Comparison of ENCODE assay signal across 1 cellular context in the genomic region with DNA sequence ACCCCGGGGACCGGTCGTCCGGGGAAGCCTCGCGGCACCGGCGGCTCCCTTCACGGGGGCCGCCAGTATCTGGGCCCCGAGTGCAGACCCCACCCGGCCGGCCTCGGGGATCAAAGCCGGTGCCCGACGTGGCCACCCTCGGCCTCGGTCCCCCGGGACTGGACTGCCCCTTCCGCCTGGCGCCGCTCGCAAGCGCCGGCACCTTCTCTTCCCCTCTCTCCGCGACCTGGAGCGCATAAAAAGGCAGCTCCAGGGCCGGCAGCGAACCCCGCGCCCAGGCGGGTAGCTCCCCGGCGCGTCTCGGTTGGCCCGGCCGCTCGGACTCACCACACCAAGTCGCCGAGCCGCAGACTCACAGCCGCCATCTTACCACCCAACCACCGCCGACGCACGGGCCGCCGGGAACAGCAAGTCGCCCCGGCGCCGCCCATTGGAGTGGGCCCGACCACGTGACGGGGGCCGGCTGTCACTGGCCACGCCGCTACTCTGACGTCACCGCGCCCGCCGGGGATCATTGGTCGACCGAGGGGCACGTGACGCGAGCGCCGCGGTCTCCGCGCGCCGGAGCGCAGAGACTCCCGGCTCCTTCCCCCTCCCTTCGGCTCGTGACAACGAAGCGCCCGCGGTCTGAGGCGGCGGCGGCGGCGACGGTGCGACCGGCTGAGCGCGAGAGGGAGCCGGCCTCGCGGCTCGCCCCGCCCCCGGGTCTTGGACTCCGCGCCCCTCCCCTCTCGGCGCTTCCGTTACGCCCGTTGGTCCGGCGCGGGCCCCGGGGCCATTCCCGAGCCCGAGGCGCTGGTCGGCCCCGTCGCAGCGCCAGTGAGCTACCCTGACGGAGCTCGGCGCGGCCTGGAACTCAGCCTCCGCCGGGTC.
TF ChIP-seq lines count a peak whose summit lies in the region.

A gene (minus strand): TSS at position 388 of the 873 bp plus-strand sequence. CDS start 23 bp downstream, at position 365.
A gene with protein sequence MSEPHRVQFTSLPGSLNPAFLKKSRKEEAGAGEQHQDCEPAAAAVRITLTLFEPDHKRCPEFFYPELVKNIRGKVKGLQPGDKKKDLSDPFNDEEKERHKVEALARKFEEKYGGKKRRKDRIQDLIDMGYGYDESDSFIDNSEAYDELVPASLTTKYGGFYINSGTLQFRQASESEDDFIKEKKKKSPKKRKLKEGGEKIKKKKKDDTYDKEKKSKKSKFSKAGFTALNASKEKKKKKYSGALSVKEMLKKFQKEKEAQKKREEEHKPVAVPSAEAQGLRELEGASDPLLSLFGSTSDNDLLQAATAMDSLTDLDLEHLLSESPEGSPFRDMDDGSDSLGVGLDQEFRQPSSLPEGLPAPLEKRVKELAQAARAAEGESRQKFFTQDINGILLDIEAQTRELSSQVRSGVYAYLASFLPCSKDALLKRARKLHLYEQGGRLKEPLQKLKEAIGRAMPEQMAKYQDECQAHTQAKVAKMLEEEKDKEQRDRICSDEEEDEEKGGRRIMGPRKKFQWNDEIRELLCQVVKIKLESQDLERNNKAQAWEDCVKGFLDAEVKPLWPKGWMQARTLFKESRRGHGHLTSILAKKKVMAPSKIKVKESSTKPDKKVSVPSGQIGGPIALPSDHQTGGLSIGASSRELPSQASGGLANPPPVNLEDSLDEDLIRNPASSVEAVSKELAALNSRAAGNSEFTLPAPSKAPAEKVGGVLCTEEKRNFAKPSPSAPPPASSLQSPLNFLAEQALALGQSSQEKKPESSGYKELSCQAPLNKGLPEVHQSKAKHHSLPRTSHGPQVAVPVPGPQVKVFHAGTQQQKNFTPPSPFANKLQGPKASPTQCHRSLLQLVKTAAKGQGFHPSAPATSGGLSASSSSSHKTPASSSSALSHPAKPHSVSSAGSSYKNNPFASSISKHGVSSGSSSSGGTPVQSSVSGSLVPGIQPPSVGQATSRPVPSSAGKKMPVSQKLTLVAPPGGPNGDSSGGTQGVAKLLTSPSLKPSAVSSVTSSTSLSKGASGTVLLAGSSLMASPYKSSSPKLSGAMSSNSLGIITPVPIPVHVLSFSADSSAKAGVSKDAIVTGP (N-terminal part only) (plus strand): TSS at position 581 of the 873 bp plus-strand sequence. CDS start 5,437 bp downstream, outside the sequence.

TF ChIP-seq in HepG2, 621 proteins besides CTCF, POLR2A, EP300 and RAD21 (continued from another document and continues in another):
- TF ChIP-seq, protein P1, sequence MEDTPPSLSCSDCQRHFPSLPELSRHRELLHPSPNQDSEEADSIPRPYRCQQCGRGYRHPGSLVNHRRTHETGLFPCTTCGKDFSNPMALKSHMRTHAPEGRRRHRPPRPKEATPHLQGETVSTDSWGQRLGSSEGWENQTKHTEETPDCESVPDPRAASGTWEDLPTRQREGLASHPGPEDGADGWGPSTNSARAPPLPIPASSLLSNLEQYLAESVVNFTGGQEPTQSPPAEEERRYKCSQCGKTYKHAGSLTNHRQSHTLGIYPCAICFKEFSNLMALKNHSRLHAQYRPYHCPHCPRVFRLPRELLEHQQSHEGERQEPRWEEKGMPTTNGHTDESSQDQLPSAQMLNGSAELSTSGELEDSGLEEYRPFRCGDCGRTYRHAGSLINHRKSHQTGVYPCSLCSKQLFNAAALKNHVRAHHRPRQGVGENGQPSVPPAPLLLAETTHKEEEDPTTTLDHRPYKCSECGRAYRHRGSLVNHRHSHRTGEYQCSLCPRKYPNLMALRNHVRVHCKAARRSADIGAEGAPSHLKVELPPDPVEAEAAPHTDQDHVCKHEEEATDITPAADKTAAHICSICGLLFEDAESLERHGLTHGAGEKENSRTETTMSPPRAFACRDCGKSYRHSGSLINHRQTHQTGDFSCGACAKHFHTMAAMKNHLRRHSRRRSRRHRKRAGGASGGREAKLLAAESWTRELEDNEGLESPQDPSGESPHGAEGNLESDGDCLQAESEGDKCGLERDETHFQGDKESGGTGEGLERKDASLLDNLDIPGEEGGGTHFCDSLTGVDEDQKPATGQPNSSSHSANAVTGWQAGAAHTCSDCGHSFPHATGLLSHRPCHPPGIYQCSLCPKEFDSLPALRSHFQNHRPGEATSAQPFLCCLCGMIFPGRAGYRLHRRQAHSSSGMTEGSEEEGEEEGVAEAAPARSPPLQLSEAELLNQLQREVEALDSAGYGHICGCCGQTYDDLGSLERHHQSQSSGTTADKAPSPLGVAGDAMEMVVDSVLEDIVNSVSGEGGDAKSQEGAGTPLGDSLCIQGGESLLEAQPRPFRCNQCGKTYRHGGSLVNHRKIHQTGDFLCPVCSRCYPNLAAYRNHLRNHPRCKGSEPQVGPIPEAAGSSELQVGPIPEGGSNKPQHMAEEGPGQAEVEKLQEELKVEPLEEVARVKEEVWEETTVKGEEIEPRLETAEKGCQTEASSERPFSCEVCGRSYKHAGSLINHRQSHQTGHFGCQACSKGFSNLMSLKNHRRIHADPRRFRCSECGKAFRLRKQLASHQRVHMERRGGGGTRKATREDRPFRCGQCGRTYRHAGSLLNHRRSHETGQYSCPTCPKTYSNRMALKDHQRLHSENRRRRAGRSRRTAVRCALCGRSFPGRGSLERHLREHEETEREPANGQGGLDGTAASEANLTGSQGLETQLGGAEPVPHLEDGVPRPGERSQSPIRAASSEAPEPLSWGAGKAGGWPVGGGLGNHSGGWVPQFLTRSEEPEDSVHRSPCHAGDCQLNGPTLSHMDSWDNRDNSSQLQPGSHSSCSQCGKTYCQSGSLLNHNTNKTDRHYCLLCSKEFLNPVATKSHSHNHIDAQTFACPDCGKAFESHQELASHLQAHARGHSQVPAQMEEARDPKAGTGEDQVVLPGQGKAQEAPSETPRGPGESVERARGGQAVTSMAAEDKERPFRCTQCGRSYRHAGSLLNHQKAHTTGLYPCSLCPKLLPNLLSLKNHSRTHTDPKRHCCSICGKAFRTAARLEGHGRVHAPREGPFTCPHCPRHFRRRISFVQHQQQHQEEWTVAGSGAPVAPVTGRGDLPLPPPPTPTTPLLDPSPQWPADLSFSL (CRISPR knock-in tag; IDR thresholded peaks at IDR 0.05): no peak
- peak; percentile 82 for TF ChIP-seq KMT2A (CRISPR knock-in tag; IDR thresholded peaks at IDR 0.05)
- TF ChIP-seq SAFB2 (CRISPR knock-in tag; IDR thresholded peaks at IDR 0.05; ENCODE audit: borderline replicate concordance, low read depth): no peak
- TF ChIP-seq, protein P2, sequence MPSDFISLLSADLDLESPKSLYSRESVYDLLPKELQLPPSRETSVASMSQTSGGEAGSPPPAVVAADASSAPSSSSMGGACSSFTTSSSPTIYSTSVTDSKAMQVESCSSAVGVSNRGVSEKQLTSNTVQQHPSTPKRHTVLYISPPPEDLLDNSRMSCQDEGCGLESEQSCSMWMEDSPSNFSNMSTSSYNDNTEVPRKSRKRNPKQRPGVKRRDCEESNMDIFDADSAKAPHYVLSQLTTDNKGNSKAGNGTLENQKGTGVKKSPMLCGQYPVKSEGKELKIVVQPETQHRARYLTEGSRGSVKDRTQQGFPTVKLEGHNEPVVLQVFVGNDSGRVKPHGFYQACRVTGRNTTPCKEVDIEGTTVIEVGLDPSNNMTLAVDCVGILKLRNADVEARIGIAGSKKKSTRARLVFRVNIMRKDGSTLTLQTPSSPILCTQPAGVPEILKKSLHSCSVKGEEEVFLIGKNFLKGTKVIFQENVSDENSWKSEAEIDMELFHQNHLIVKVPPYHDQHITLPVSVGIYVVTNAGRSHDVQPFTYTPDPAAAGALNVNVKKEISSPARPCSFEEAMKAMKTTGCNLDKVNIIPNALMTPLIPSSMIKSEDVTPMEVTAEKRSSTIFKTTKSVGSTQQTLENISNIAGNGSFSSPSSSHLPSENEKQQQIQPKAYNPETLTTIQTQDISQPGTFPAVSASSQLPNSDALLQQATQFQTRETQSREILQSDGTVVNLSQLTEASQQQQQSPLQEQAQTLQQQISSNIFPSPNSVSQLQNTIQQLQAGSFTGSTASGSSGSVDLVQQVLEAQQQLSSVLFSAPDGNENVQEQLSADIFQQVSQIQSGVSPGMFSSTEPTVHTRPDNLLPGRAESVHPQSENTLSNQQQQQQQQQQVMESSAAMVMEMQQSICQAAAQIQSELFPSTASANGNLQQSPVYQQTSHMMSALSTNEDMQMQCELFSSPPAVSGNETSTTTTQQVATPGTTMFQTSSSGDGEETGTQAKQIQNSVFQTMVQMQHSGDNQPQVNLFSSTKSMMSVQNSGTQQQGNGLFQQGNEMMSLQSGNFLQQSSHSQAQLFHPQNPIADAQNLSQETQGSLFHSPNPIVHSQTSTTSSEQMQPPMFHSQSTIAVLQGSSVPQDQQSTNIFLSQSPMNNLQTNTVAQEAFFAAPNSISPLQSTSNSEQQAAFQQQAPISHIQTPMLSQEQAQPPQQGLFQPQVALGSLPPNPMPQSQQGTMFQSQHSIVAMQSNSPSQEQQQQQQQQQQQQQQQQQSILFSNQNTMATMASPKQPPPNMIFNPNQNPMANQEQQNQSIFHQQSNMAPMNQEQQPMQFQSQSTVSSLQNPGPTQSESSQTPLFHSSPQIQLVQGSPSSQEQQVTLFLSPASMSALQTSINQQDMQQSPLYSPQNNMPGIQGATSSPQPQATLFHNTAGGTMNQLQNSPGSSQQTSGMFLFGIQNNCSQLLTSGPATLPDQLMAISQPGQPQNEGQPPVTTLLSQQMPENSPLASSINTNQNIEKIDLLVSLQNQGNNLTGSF (CRISPR knock-in tag; IDR thresholded peaks at IDR 0.05): no peak
- TF ChIP-seq, protein P3, sequence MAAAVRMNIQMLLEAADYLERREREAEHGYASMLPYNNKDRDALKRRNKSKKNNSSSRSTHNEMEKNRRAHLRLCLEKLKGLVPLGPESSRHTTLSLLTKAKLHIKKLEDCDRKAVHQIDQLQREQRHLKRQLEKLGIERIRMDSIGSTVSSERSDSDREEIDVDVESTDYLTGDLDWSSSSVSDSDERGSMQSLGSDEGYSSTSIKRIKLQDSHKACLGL (CRISPR knock-in tag; IDR thresholded peaks at IDR 0.05): peak; percentile 68; the same call in 1 of the 2 replicates
- TF ChIP-seq ZNF747 (CRISPR knock-in tag; IDR thresholded peaks at IDR 0.05; ENCODE audit: borderline replicate concordance): peak; percentile 38; the same call in 1 of the 2 replicates
- TF ChIP-seq, protein P4, sequence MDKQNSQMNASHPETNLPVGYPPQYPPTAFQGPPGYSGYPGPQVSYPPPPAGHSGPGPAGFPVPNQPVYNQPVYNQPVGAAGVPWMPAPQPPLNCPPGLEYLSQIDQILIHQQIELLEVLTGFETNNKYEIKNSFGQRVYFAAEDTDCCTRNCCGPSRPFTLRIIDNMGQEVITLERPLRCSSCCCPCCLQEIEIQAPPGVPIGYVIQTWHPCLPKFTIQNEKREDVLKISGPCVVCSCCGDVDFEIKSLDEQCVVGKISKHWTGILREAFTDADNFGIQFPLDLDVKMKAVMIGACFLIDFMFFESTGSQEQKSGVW (CRISPR knock-in tag; IDR thresholded peaks at IDR 0.05; ENCODE audit: borderline replicate concordance): no peak
- TF ChIP-seq, protein P5, sequence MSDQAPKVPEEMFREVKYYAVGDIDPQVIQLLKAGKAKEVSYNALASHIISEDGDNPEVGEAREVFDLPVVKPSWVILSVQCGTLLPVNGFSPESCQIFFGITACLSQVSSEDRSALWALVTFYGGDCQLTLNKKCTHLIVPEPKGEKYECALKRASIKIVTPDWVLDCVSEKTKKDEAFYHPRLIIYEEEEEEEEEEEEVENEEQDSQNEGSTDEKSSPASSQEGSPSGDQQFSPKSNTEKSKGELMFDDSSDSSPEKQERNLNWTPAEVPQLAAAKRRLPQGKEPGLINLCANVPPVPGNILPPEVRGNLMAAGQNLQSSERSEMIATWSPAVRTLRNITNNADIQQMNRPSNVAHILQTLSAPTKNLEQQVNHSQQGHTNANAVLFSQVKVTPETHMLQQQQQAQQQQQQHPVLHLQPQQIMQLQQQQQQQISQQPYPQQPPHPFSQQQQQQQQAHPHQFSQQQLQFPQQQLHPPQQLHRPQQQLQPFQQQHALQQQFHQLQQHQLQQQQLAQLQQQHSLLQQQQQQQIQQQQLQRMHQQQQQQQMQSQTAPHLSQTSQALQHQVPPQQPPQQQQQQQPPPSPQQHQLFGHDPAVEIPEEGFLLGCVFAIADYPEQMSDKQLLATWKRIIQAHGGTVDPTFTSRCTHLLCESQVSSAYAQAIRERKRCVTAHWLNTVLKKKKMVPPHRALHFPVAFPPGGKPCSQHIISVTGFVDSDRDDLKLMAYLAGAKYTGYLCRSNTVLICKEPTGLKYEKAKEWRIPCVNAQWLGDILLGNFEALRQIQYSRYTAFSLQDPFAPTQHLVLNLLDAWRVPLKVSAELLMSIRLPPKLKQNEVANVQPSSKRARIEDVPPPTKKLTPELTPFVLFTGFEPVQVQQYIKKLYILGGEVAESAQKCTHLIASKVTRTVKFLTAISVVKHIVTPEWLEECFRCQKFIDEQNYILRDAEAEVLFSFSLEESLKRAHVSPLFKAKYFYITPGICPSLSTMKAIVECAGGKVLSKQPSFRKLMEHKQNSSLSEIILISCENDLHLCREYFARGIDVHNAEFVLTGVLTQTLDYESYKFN (CRISPR knock-in tag; conservative IDR thresholded peaks at IDR 0.05): 0 out of 2 replicates have a peak, but pooled peaks have one; percentile 12
- peak; percentile 40; the same call in 1 of the 2 replicates for TF ChIP-seq RXRA (CRISPR knock-in tag; IDR thresholded peaks at IDR 0.05)
- TF ChIP-seq, protein P6, sequence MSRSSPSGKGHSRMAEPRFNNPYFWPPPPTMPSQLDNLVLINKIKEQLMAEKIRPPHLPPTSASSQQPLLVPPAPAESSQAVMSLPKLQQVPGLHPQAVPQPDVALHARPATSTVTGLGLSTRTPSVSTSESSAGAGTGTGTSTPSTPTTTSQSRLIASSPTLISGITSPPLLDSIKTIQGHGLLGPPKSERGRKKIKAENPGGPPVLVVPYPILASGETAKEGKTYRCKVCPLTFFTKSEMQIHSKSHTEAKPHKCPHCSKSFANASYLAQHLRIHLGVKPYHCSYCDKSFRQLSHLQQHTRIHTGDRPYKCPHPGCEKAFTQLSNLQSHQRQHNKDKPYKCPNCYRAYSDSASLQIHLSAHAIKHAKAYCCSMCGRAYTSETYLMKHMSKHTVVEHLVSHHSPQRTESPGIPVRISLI (CRISPR knock-in tag; IDR thresholded peaks at IDR 0.05; ENCODE audit: borderline replicate concordance): no peak; the same call in 1 of the 2 replicates
- peak; percentile 80; the same call in 1 of the 2 replicates for TF ChIP-seq ZNF235 (CRISPR knock-in tag; IDR thresholded peaks at IDR 0.05; ENCODE audit: borderline replicate concordance)
- TF ChIP-seq TARDBP (CRISPR knock-in tag; IDR thresholded peaks at IDR 0.05): peak; percentile 44; the same call in 1 of the 2 replicates
- TF ChIP-seq ZNF713 (CRISPR knock-in tag; IDR thresholded peaks at IDR 0.05): no peak
- TF ChIP-seq ZSCAN20 (CRISPR knock-in tag; IDR thresholded peaks at IDR 0.05; ENCODE audit: borderline replicate concordance): peak; percentile 36; the same call in 1 of the 2 replicates
- TF ChIP-seq SIX1 (CRISPR knock-in tag; IDR thresholded peaks at IDR 0.05; ENCODE audit: borderline replicate concordance): no peak
- TF ChIP-seq ZFAT (CRISPR knock-in tag; conservative IDR thresholded peaks at IDR 0.05): no peak
- TF ChIP-seq, protein P7, sequence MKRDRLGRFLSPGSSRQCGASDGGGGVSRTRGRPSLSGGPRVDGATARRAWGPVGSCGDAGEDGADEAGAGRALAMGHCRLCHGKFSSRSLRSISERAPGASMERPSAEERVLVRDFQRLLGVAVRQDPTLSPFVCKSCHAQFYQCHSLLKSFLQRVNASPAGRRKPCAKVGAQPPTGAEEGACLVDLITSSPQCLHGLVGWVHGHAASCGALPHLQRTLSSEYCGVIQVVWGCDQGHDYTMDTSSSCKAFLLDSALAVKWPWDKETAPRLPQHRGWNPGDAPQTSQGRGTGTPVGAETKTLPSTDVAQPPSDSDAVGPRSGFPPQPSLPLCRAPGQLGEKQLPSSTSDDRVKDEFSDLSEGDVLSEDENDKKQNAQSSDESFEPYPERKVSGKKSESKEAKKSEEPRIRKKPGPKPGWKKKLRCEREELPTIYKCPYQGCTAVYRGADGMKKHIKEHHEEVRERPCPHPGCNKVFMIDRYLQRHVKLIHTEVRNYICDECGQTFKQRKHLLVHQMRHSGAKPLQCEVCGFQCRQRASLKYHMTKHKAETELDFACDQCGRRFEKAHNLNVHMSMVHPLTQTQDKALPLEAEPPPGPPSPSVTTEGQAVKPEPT (CRISPR knock-in tag; IDR thresholded peaks at IDR 0.05; ENCODE audit: low read depth): no peak
- no peak for TF ChIP-seq TAF15 (IDR thresholded peaks at IDR 0.05; ENCODE audit: low read depth, low read length, poor library complexity, severe bottlenecking)
- TF ChIP-seq ZNF878 (CRISPR knock-in tag; IDR thresholded peaks at IDR 0.05): no peak
- no peak for TF ChIP-seq ZNF549 (CRISPR knock-in tag; IDR thresholded peaks at IDR 0.05)
- TF ChIP-seq KDM6A (CRISPR knock-in tag; IDR thresholded peaks at IDR 0.05; ENCODE audit: low read depth): no peak
